1 cellular context compared by ENCODE assay signal in genomic region chr1:3777078-3777547, GRCh38.
TF ChIP-seq lines count a peak whose summit lies in the region.

No MANE protein-coding gene starts in this region.

TF ChIP-seq in HepG2, 621 proteins besides CTCF, POLR2A, EP300 and RAD21 (continued from another document):
- TF ChIP-seq KMT2A (CRISPR knock-in tag; IDR thresholded peaks at IDR 0.05) (no peak), ZBTB2 (CRISPR knock-in tag; IDR thresholded peaks at IDR 0.05; ENCODE audit: low read depth) (no peak), ZBTB42 (CRISPR knock-in tag; IDR thresholded peaks at IDR 0.05) (no peak), MYPOP (CRISPR knock-in tag; IDR thresholded peaks at IDR 0.05) (no peak), ZC3H13 (CRISPR knock-in tag; IDR thresholded peaks at IDR 0.05) (peak; percentile 20), REPIN1 (CRISPR knock-in tag; IDR thresholded peaks at IDR 0.05; ENCODE audit: borderline replicate concordance, low read depth) (no peak), POLR2AphosphoS5 (IDR thresholded peaks at IDR 0.05; ENCODE audit: low read depth, low read length) (peak; percentile 62), HBP1 (CRISPR knock-in tag; IDR thresholded peaks at IDR 0.05; ENCODE audit: low read depth) (no peak), CEBPZ (IDR thresholded peaks at IDR 0.05; ENCODE audit: low read length) (no peak), ZNF589 (CRISPR knock-in tag; conservative IDR thresholded peaks at IDR 0.05) (0 out of 2 replicates have a peak, but pooled peaks have one; percentile 27), IRF1 (CRISPR knock-in tag; IDR thresholded peaks at IDR 0.05; ENCODE audit: low read depth) (no peak), LBX2 (CRISPR knock-in tag; IDR thresholded peaks at IDR 0.05; ENCODE audit: borderline replicate concordance) (no peak), CSRNP2 (CRISPR knock-in tag; conservative IDR thresholded peaks at IDR 0.05; ENCODE audit: low read depth) (no peak), CBFB (CRISPR knock-in tag; IDR thresholded peaks at IDR 0.05) (no peak), HOXA7 (CRISPR knock-in tag; IDR thresholded peaks at IDR 0.05) (peak; percentile 65; the same call in 1 of the 2 replicates), NONO (IDR thresholded peaks at IDR 0.05) (no peak), NONO (CRISPR knock-in tag; conservative IDR thresholded peaks at IDR 0.05) (0 out of 2 replicates have a peak, but pooled peaks have one; percentile 48), SRY (CRISPR knock-in tag; IDR thresholded peaks at IDR 0.05) (0 out of 2 replicates have a peak, but pooled peaks have one; percentile 29), ZNF253 (CRISPR knock-in tag; IDR thresholded peaks at IDR 0.05; ENCODE audit: borderline replicate concordance) (0 out of 2 replicates have a peak, but pooled peaks have one; percentile 41)
